In the genomic region with DNA sequence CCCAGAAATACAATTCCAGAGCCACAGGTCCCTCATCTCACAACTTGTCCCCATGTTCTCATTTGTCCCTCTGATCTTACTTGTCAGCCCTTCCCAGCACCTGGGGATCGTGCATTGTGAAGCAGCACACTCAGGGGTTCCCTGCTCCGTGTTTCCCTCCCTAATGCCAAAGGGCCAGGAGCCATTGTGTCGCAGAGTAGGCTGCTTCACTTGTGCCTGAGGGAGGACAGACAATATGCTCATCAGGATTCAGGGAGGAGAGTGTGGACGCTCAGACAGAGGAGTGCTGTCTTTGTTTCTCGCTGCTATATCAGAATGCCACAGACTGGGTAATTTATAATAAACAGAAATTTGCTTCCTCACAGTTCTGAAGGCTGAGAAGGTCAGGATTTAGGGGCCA, we compare ENCODE assay signal across 24 cellular contexts.
"Had no signal": no experiment of that assay in that cellular context is flagged by ENCODE, and none has a peak within 500 bp of the region (broad histone marks: within the 10 kb centered on the region; RNA-seq: fewer than 3 reads in every experiment).

No MANE protein-coding gene starts in this region.

- H3K27ac Mint-ChIP-seq: activated CD8-positive, alpha-beta memory T cell treated with anti-CD3 and anti-CD28 coated beads, Interleukin-2, amount 10 ng/mL, durations not matched to agents 7 days and 5 days; activated naive CD4-positive, alpha-beta T cell treated with anti-CD3 and anti-CD28 coated beads, Interleukin-2, amount 50 U/mL, for 72 hours; activated naive CD8-positive, alpha-beta T cell treated with anti-CD3 and anti-CD28 coated beads, Interleukin-2, amount 50 U/mL, for 24 hours; T-cell had no signal

- H3K4me1 ChIP-seq: Peyer's patch, SJCRH30 had no signal

- DNase-seq: activated CD4-positive, alpha-beta T cell treated with anti-CD3 and anti-CD28 coated beads for 4 hours; activated CD8-positive, alpha-beta memory T cell treated with anti-CD3 and anti-CD28 coated beads, Interleukin-2, amount 10 ng/mL, durations not matched to agents 7 days and 5 days; activated effector memory CD4-positive, alpha-beta T cell treated with anti-CD3 and anti-CD28 coated beads, Interleukin-2, amount 50 U/mL, for 16 hours; activated naive CD4-positive, alpha-beta T cell treated with Interleukin-2 at 50 U/mL for 16 hours; activated naive CD8-positive, alpha-beta T cell treated with anti-CD3 and anti-CD28 coated beads, Interleukin-2, amount 50 U/mL, for 24 hours; activated T-cell treated with anti-CD3 and anti-CD28 coated beads, Interleukin-2, amount 50 U/mL, for 4 hours; amygdala; NCI-H1105 treated with DMSO at 0.1 percent for 48 hours; NCI-H146; NCI-H187 treated with DMSO at 0.1 percent for 48 hours; NCI-H2081 treated with DMSO at 0.1 percent for 48 hours; NCI-H446; NCI-H524; Peyer's patch; Right ventricle myocardium superior; SJCRH30; T-cell; T-helper 2 cell had no signal

- H3K4me3 Mint-ChIP-seq: activated CD8-positive, alpha-beta memory T cell treated with anti-CD3 and anti-CD28 coated beads, Interleukin-2, amount 10 ng/mL, durations not matched to agents 7 days and 5 days; activated naive CD8-positive, alpha-beta T cell treated with anti-CD3 and anti-CD28 coated beads, Interleukin-2, amount 50 U/mL, for 24 hours; activated T-cell treated with anti-CD3 and anti-CD28 coated beads, Interleukin-2, amount 50 U/mL, for 4 hours; T-cell had no signal

- ATAC-seq: activated CD4-positive, CD25-positive, alpha-beta regulatory T cell treated with anti-CD3 and anti-CD28 coated beads, Interleukin-2, amount 50 U/mL, for 24 hours; activated CD8-positive, alpha-beta memory T cell treated with anti-CD3 and anti-CD28 coated beads, Interleukin-2, amount 10 ng/mL, durations not matched to agents 7 days and 5 days; activated naive CD4-positive, alpha-beta T cell treated with anti-CD3 and anti-CD28 coated beads, Interleukin-2, amount 50 U/mL, for 72 hours; activated naive CD8-positive, alpha-beta T cell treated with anti-CD3 and anti-CD28 coated beads, Interleukin-2, amount 50 U/mL, for 24 hours; activated T-cell treated with anti-CD3 and anti-CD28 coated beads, Interleukin-2, amount 50 U/mL, for 4 hours; T-cell had no signal

- H3K36me3 ChIP-seq: cardiac muscle cell, Peyer's patch, SJCRH30 had no signal

- H3K36me3 Mint-ChIP-seq: activated CD8-positive, alpha-beta memory T cell treated with anti-CD3 and anti-CD28 coated beads, Interleukin-2, amount 10 ng/mL, durations not matched to agents 7 days and 5 days; brain; T-cell had no signal

- H3K27me3 Mint-ChIP-seq: activated CD8-positive, alpha-beta memory T cell treated with anti-CD3 and anti-CD28 coated beads, Interleukin-2, amount 10 ng/mL, durations not matched to agents 7 days and 5 days; activated naive CD8-positive, alpha-beta T cell treated with anti-CD3 and anti-CD28 coated beads, Interleukin-2, amount 50 U/mL, for 24 hours; T-cell had no signal

- H3K4me1 Mint-ChIP-seq: activated CD8-positive, alpha-beta memory T cell treated with anti-CD3 and anti-CD28 coated beads, Interleukin-2, amount 10 ng/mL, durations not matched to agents 7 days and 5 days; activated naive CD8-positive, alpha-beta T cell treated with anti-CD3 and anti-CD28 coated beads, Interleukin-2, amount 50 U/mL, for 24 hours; T-cell had no signal

- H3K27me3 ChIP-seq: cardiac muscle cell, Peyer's patch, SJCRH30 had no signal

- H3K27ac ChIP-seq: cardiac muscle cell, Peyer's patch, RWPE1, SJCRH30, VCaP had no signal

- H3K4me3 ChIP-seq: cardiac muscle cell, Peyer's patch, SJCRH30 had no signal

- H3K9me3 ChIP-seq: Peyer's patch, SJCRH30 had no signal
